ENCODE assay signal across 8 cellular contexts in the genomic region with DNA sequence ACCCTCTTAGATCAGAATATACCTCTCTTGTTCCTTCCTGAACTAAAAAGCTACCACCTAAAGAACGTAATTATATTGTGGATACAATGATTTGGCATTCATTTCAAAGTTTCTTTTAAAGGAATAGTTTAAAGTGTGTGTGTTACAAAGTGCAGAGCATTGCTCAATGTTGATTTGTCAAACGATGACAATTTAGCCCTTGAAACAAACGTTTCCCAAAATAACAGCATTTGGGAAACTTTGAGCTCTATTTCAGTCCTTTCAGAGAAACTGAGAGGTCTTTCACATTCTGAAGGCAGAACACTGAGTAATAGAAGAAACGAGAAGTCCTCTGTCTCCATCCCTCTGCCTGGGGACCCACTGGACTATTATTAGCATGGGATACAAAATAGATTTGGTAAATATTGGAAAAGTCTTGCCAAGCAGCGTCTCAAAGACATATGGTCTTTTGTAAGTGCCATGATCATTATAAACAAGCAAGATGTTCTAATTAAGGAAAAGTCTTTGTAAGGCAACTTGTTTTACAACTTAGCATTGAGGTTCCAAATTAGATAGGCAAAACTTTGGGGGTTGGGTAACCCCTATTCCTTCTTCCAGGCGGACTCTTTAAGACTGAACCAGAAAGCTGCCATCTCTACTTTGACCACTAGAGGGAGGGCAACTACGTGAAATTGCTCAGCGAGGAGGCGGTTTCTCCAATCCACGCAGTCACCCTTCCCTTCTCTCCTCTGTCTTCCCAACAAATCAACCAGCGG.
DNase-seq lines count a peak whose midpoint lies in the region; ATAC-seq, FAIRE-seq and TF ChIP-seq lines count a peak whose summit lies in the region.

No MANE protein-coding gene starts in this region.

- TF ChIP-seq POLR2A in GM12891 (IDR thresholded peaks at IDR 0.05; ENCODE audit: low read depth, low read length) (no peak), HepG2 (IDR thresholded peaks at IDR 0.05; ENCODE audit: insufficient read depth in 1 of 2, low read depth in 2 of 2, low read length in 2 of 2) (no peak)

- H3K4me3 Mint-ChIP-seq in T-helper 2 cell treated with Interferon-gamma antibody and Interleukin-4, amounts not matched to agents 5 μg/mL and 100 μg/mL, for 36 hours: no peak overlapping the region

- H3K36me3 Mint-ChIP-seq in T-helper 2 cell treated with Interferon-gamma antibody and Interleukin-4, amounts not matched to agents 5 μg/mL and 100 μg/mL, for 36 hours (ENCODE audit: low read depth): no peaks in the 10 kb centered on the region

- no peak overlapping the region for H3K4me2 ChIP-seq in HepG2 (ENCODE audit: low read depth, low read length)

- no peak overlapping the region for H3K27ac ChIP-seq in AG04450 (ENCODE audit: low read depth, low read length)
- peak overlapping the region; percentile 72 to 82 for H3K27ac ChIP-seq in coronary artery
- H3K27ac ChIP-seq in HepG2 (ENCODE audit: extremely low read length, insufficient read depth, low read length): no peak overlapping the region

- intact Hi-C loops in HepG2 (cut with micrococcal nuclease; ENCODE audit: unreplicated experiment): loop anchor here (1.0 to 5.0 kb wide), 4 partner anchors 85 to 1460 kb away; no protein-coding TSS in a partner anchor

- no peaks in the 10 kb centered on the region for H3K36me3 ChIP-seq in HepG2 (replicated peaks in 1 of 2; ENCODE audit: control insufficient read depth in 1 of 2, insufficient read depth in 2 of 2, low read length in 2 of 2)

- no peaks in the 10 kb centered on the region for H3K9me3 ChIP-seq in AG04450 (ENCODE audit: control insufficient read depth, insufficient read depth, low read length)
- no peaks in the 10 kb centered on the region for H3K9me3 ChIP-seq in HepG2 (ENCODE audit: low read length)

- ATAC-seq in HG02840 (IDR thresholded peaks at IDR 0.05; ENCODE audit: low FRiP score, unreplicated experiment): peak; percentile 74
- peak; percentile 96 for ATAC-seq in HepG2

- no TSS peak for BruUV-seq in HepG2 (replicated peaks; lab: Mats Ljungman, UMichigan)

- H3K4me1 Mint-ChIP-seq in T-helper 2 cell treated with Interferon-gamma antibody and Interleukin-4, amounts not matched to agents 5 μg/mL and 100 μg/mL, for 36 hours (ENCODE audit: low read depth): no peaks in the 10 kb centered on the region

- H4K20me1 ChIP-seq in HepG2 (ENCODE audit: insufficient read depth, low read length): no peaks in the 10 kb centered on the region

- DNase-seq in AG04450 (ENCODE audit: low read depth, low spot score): peak; percentile 36
- DNase-seq in GM12891 (ENCODE audit: insufficient read length, low spot score): peak; percentile 8
- peak; percentile 22 for DNase-seq in NCI-H1436 treated with DMSO at 0.1 percent for 48 hours (lab: John Stamatoyannopoulos, UW)
- peak; percentile 8 for DNase-seq in T-helper 2 cell treated with Interferon-gamma antibody and Interleukin-4, amounts not matched to agents 5 μg/mL and 100 μg/mL, for 36 hours (ENCODE audit: low spot score)
- no peak for DNase-seq in coronary artery (ENCODE audit: low spot score)
- peak; percentile 43 for DNase-seq in HepG2 (ENCODE audit: low spot score)
- peak in 2 of 3 donors; percentile 17 to 45 for DNase-seq in stimulated activated CD4-positive, alpha-beta T cell treated with anti-CD3 and anti-CD28 coated beads, TNF-alpha, amount 100 ng/mL, for 48 hours (ENCODE audit: low read depth in 3 of 3)

- H3K27ac Mint-ChIP-seq in T-helper 2 cell treated with Interferon-gamma antibody and Interleukin-4, amounts not matched to agents 5 μg/mL and 100 μg/mL, for 36 hours: no peak overlapping the region

- TF ChIP-seq EP300 in HepG2 (IDR thresholded peaks at IDR 0.05; ENCODE audit: low read depth in 2 of 2, low read length in 2 of 2) (no peak), HepG2 (CRISPR knock-in tag; IDR thresholded peaks at IDR 0.05; ENCODE audit: borderline replicate concordance) (no peak)

- H3K9me3 Mint-ChIP-seq in T-helper 2 cell treated with Interferon-gamma antibody and Interleukin-4, amounts not matched to agents 5 μg/mL and 100 μg/mL, for 36 hours: no peaks in the 10 kb centered on the region

- 0 out of 2 replicates have a peak, but pooled peaks cover 5% of the 10 kb centered on the region for H3K4me1 ChIP-seq in HepG2 (ENCODE audit: insufficient read depth, low read length)

- WGBS in HepG2 (ENCODE audit: low lambda C conversion rate): 14% methylated on average over 11 of the region's 11 CpGs

- CTCF ChIA-PET in AG04450 (lab: Charles Lee): interaction anchor here (0.6 to 2.6 kb wide), 22 partner anchors 10 to 1463 kb away, joined by 3 to 21 read pairs (median 4); no protein-coding TSS in a partner anchor
- CTCF ChIA-PET in HepG2 (lab: Yijun Ruan, JAX; ENCODE audit: low intra/inter-chr PET ratio, low total read pairs): interaction anchor here (1.2 to 2.5 kb wide), 4 partner anchors 85 to 1461 kb away, joined by 4 to 12 read pairs (median 5); no protein-coding TSS in a partner anchor

- TF ChIP-seq RAD21 in HepG2 (CRISPR knock-in tag; IDR thresholded peaks at IDR 0.05): peak; percentile 45; the same call in 1 of the 2 replicates

- H3K27me3 Mint-ChIP-seq in T-helper 2 cell treated with Interferon-gamma antibody and Interleukin-4, amounts not matched to agents 5 μg/mL and 100 μg/mL, for 36 hours (ENCODE audit: low read depth): peaks cover 10% of the 10 kb centered on the region

- POLR2A ChIA-PET in AG04450 (lab: Yijun Ruan, JAX) (no interaction called here), HepG2 (lab: Yijun Ruan, JAX) (no interaction called here)

- no peaks in the 10 kb centered on the region for H3K79me2 ChIP-seq in HepG2 (ENCODE audit: insufficient read depth, low read length)

- in situ Hi-C loops in HepG2 (cut with HindIII; ENCODE audit: extremely low pct_ligation_motif_present, low pct_unique_long_range_greater_than_20kb): loop anchor here (10.0 to 25.0 kb wide), 2 partner anchors 1266 to 1459 kb away; no protein-coding TSS in a partner anchor

- H3K4me3 ChIP-seq in AG04450 (ENCODE audit: low read depth, low read length) (no peak overlapping the region), coronary artery (peak overlapping the region; percentile 44), HepG2 (replicated peaks in 1 of 3; ENCODE audit: insufficient read depth in 1 of 3, low read depth in 2 of 3, low read length in 3 of 3) (no peak overlapping the region)

- H3K27me3 ChIP-seq in AG04450 (ENCODE audit: control insufficient read depth, insufficient read depth, low read length) (no peaks in the 10 kb centered on the region), HepG2 (ENCODE audit: control insufficient read depth in 1 of 2, insufficient read depth in 2 of 2, low read length in 2 of 2) (no peaks in the 10 kb centered on the region)

- no peak overlapping the region for H3K9ac ChIP-seq in HepG2 (ENCODE audit: insufficient read depth, low read depth, low read length)

- TF ChIP-seq CTCF in AG04450 (IDR thresholded peaks at IDR 0.05; ENCODE audit: low read depth, low read length) (peak; percentile 99), coronary artery (IDR thresholded peaks at IDR 0.05) (peak; percentile 86), HepG2 (CRISPR knock-in tag; IDR thresholded peaks at IDR 0.05) (peak; percentile 88)

- H2AFZ ChIP-seq in HepG2 (ENCODE audit: low read length): no peak overlapping the region

- FAIRE-seq in GM12891 (lab: Jason Lieb, UNC) (peak; percentile 78), HepG2 (lab: Jason Lieb, UNC) (peak; percentile 77)

TF ChIP-seq in GM12891, 5 proteins besides CTCF, POLR2A, EP300 and RAD21:
- TF ChIP-seq POU2F2 (IDR thresholded peaks at IDR 0.05; ENCODE audit: low read depth, low read length) (no peak), TAF1 (IDR thresholded peaks at IDR 0.05; ENCODE audit: low read depth, low read length) (no peak), SPI1 (IDR thresholded peaks at IDR 0.05; ENCODE audit: low read depth, low read length) (no peak), POLR2AphosphoS5 (IDR thresholded peaks at IDR 0.05; ENCODE audit: low read depth, low read length) (no peak), PAX5 (IDR thresholded peaks at IDR 0.05; ENCODE audit: insufficient read depth, low read length, severe bottlenecking) (no peak)

TF ChIP-seq in HepG2, 621 proteins besides CTCF, POLR2A, EP300 and RAD21 (continues in another document):
- TF ChIP-seq, protein P1, sequence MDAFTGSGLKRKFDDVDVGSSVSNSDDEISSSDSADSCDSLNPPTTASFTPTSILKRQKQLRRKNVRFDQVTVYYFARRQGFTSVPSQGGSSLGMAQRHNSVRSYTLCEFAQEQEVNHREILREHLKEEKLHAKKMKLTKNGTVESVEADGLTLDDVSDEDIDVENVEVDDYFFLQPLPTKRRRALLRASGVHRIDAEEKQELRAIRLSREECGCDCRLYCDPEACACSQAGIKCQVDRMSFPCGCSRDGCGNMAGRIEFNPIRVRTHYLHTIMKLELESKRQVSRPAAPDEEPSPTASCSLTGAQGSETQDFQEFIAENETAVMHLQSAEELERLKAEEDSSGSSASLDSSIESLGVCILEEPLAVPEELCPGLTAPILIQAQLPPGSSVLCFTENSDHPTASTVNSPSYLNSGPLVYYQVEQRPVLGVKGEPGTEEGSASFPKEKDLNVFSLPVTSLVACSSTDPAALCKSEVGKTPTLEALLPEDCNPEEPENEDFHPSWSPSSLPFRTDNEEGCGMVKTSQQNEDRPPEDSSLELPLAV (CRISPR knock-in tag; conservative IDR thresholded peaks at IDR 0.05; ENCODE audit: low read depth): no peak
- TF ChIP-seq SUZ12 (IDR thresholded peaks at IDR 0.05; ENCODE audit: low read depth, low read length) (no peak), ZNF792 (CRISPR knock-in tag; IDR thresholded peaks at IDR 0.05) (no peak), ZNF460 (CRISPR knock-in tag; IDR thresholded peaks at IDR 0.05; ENCODE audit: borderline replicate concordance) (no peak), HNF4A (CRISPR knock-in tag; IDR thresholded peaks at IDR 0.05) (no peak), NFE2L2 (IDR thresholded peaks at IDR 0.05; ENCODE audit: low read length) (no peak), RFXANK (CRISPR knock-in tag; IDR thresholded peaks at IDR 0.05) (no peak), MBD4 (IDR thresholded peaks at IDR 0.05; ENCODE audit: borderline replicate concordance, low read length) (no peak), ZNF468 (CRISPR knock-in tag; IDR thresholded peaks at IDR 0.05) (no peak), DPF2 (CRISPR knock-in tag; IDR thresholded peaks at IDR 0.05; ENCODE audit: borderline replicate concordance, low read depth) (no peak), STAG1 (CRISPR knock-in tag; IDR thresholded peaks at IDR 0.05) (peak; percentile 86), ZBTB42 (CRISPR knock-in tag; IDR thresholded peaks at IDR 0.05) (no peak), RAD51 (IDR thresholded peaks at IDR 0.05; ENCODE audit: borderline replicate concordance) (no peak), ZNF83 (CRISPR knock-in tag; IDR thresholded peaks at IDR 0.05; ENCODE audit: borderline replicate concordance) (no peak)
- TF ChIP-seq, protein P2, sequence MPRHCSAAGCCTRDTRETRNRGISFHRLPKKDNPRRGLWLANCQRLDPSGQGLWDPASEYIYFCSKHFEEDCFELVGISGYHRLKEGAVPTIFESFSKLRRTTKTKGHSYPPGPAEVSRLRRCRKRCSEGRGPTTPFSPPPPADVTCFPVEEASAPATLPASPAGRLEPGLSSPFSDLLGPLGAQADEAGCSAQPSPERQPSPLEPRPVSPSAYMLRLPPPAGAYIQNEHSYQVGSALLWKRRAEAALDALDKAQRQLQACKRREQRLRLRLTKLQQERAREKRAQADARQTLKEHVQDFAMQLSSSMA (CRISPR knock-in tag; IDR thresholded peaks at IDR 0.05): no peak

Comparison
In these comparisons a context has a peak if more than half of its experiments do, and no peak if none do; other contexts are left out.
1. H3K27ac ChIP-seq: peak in coronary artery (2 of 2); none in AG04450 (single experiment) and HepG2 (single experiment).
2. Peak in every context shown above with its lines, with median percentiles within 50 percentile points of each other: CTCF ChIP-seq.